19 cellular contexts compared by ENCODE assay signal in genomic region chr16:25114121-25114520, GRCh38.
"Had no signal": no experiment of that assay in that cellular context is flagged by ENCODE, and none has a peak within 500 bp of the region (broad histone marks: within the 10 kb centered on the region; RNA-seq: fewer than 3 reads in every experiment).

No MANE protein-coding gene starts in this region.

- H3K9me3 ChIP-seq: body of pancreas, neutrophil, pancreas, SK-N-SH, testis, upper lobe of right lung had no signal

- H3K36me3 ChIP-seq: pancreas, upper lobe of right lung had no signal

- H3K4me3 Mint-ChIP-seq: activated CD8-positive, alpha-beta T cell treated with anti-CD3 and anti-CD28 coated beads, Interleukin-2, amount 10 ng/mL, durations not matched to agents 7 days and 5 days; stimulated activated memory B cell treated with anti-CD40 and anti-IgM and Interleukin-4, amounts not matched to agents 10 μg/mL and 1 μg/mL and 100 μg/mL, for 72 hours had no signal

- H3K27ac ChIP-seq: body of pancreas, neutrophil, pancreas, testis, upper lobe of right lung had no signal

- H3K9me2 ChIP-seq: SK-N-SH had no signal

- ATAC-seq: activated CD8-positive, alpha-beta T cell treated with anti-CD3 and anti-CD28 coated beads, Interleukin-2, amount 10 ng/mL, durations not matched to agents 7 days and 5 days; body of pancreas; pancreas; sciatic nerve; stimulated activated memory B cell treated with anti-CD40 and anti-IgM and Interleukin-4, amounts not matched to agents 10 μg/mL and 1 μg/mL and 100 μg/mL, for 72 hours; upper lobe of right lung had no signal

- H3K27me3 Mint-ChIP-seq: stimulated activated memory B cell treated with anti-CD40 and anti-IgM and Interleukin-4, amounts not matched to agents 10 μg/mL and 1 μg/mL and 100 μg/mL, for 72 hours had no signal

- H3K27ac Mint-ChIP-seq: activated CD8-positive, alpha-beta T cell treated with anti-CD3 and anti-CD28 coated beads, Interleukin-2, amount 10 ng/mL, durations not matched to agents 7 days and 5 days; stimulated activated memory B cell treated with anti-CD40 and anti-IgM and Interleukin-4, amounts not matched to agents 10 μg/mL and 1 μg/mL and 100 μg/mL, for 72 hours had no signal

- H3K9me3 Mint-ChIP-seq: stimulated activated memory B cell treated with anti-CD40 and anti-IgM and Interleukin-4, amounts not matched to agents 10 μg/mL and 1 μg/mL and 100 μg/mL, for 72 hours had no signal

- H3K4me3 ChIP-seq: body of pancreas, lung, pancreas, testis, upper lobe of right lung had no signal

- DNase-seq: activated CD4-positive, alpha-beta T cell treated with anti-CD3 and anti-CD28 coated beads for 48 hours; activated CD4-positive, CD25-positive, alpha-beta regulatory T cell; activated CD8-positive, alpha-beta memory T cell treated with anti-CD3 and anti-CD28 coated beads, Interleukin-2, amount 50 U/mL, for 4 hours; activated CD8-positive, alpha-beta T cell treated with anti-CD3 and anti-CD28 coated beads, Interleukin-2, amount 10 ng/mL, durations not matched to agents 7 days and 5 days; activated gamma-delta T cell treated with Interleukin-2 at 50 U/mL for 16 hours; activated T-cell treated with anti-CD3 and anti-CD28 coated beads, Interleukin-2, amount 50 U/mL, for 48 hours; body of pancreas; foreskin melanocyte; pancreas; SK-N-SH; stimulated activated CD4-positive, alpha-beta T cell treated with anti-CD3 and anti-CD28 coated beads, Interleukin-4, amount 100 ng/mL, for 4 hours; T-helper 1 cell; T1000; testis; upper lobe of right lung had no signal
